ENCODE assay signal across 14 cellular contexts in the genomic region with DNA sequence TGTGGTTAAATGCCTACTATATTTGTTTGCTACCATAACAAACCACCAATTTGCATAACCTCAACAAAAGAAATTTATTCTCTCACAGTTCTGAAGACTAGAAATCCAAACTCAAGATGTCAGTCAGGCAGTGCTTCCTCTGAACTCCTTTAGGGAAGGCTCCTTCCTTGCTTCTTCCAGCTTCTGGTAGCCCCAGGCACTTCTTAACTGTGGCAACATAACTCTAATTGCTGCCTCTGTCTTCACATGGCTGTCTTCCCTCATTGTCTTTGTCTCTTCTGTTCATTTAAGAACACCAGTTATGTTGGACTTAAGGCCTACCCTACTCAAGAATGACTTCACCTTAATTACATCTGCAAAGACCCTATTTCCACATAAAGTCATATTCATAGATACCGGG.
DNase-seq lines count a peak whose midpoint lies in the region; ATAC-seq and TF ChIP-seq lines count a peak whose summit lies in the region.
"Had no signal": no experiment of that assay in that cellular context is flagged by ENCODE, and none has a peak within 500 bp of the region (broad histone marks: within the 10 kb centered on the region; RNA-seq: fewer than 3 reads in every experiment).

No MANE protein-coding gene starts in this region.

- TF ChIP-seq POLR2A in suprapubic skin (IDR thresholded peaks at IDR 0.05): no peak

- ATAC-seq in GM18511 (IDR thresholded peaks at IDR 0.05; ENCODE audit: unreplicated experiment) (peak; percentile 21), GM19328 (IDR thresholded peaks at IDR 0.05; ENCODE audit: unreplicated experiment) (peak; percentile 46)

- peak; percentile 19 for DNase-seq in M059J (ENCODE audit: low read depth)
- DNase-seq in islet precursor cell: peak; percentile 87
- no peak for DNase-seq in NCI-H82 treated with DMSO at 0.1 percent for 48 hours (lab: John Stamatoyannopoulos, UW; ENCODE audit: unreplicated experiment)
- DNase-seq in NCI-H1105 (lab: John Stamatoyannopoulos, UW): no peak
- no peak for DNase-seq in suprapubic skin (ENCODE audit: low spot score in 2 of 2)
- DNase-seq: CD8-positive, alpha-beta memory T cell; KG1; NCI-H1417; NCI-H2029; NCI-H526; PC-9; T-helper 1 cell had no signal

- 88% methylated on average over 1 of the region's 1 CpG for whole genome bisulfite sequencing in suprapubic skin

- H3K27me3 ChIP-seq in suprapubic skin: no peaks in the 10 kb centered on the region

- H3K27ac ChIP-seq in suprapubic skin: no peak overlapping the region
- H3K27ac ChIP-seq: PC-9 had no signal

- no peaks in the 10 kb centered on the region for H3K9me3 ChIP-seq in suprapubic skin

- TF ChIP-seq EP300 in suprapubic skin (IDR thresholded peaks at IDR 0.05): no peak

- H3K4me1 ChIP-seq in suprapubic skin: no peaks in the 10 kb centered on the region

- no peak for TF ChIP-seq CTCF in suprapubic skin (IDR thresholded peaks at IDR 0.05)

- H3K4me3 ChIP-seq in suprapubic skin: no peak overlapping the region
- H3K4me3 ChIP-seq: PC-9 had no signal

- no peaks in the 10 kb centered on the region for H3K36me3 ChIP-seq in suprapubic skin

Comparison
In these comparisons a context has a peak if more than half of its experiments do, and no peak if none do; other contexts are left out.
1. DNase-seq: peak in M059J (single experiment) and islet precursor cell (single experiment); none in NCI-H82 treated with DMSO at 0.1 percent for 48 hours (single experiment), NCI-H1105 (single experiment) and suprapubic skin (0 of 2).